ENCODE assay signal across 34 cellular contexts in genomic region chr20:44354979-44355502, GRCh38. TPM values are rescaled to one million over a fixed set of nuclear protein-coding genes. Genes with fewer than 3 reads are reported as not detected.
DNase-seq lines count a peak whose midpoint lies in the region; ATAC-seq and TF ChIP-seq lines count a peak whose summit lies in the region.
"Had no signal": no experiment of that assay in that cellular context is flagged by ENCODE, and none has a peak within 500 bp of the region (broad histone marks: within the 10 kb centered on the region; RNA-seq: fewer than 3 reads in every experiment).

No MANE protein-coding gene starts in this region.

- TF ChIP-seq EP300 in transverse colon (IDR thresholded peaks at IDR 0.05; ENCODE audit: low read depth) = no peak

- no peak for TF ChIP-seq CTCF in transverse colon (IDR thresholded peaks at IDR 0.05)

- no peaks in the 10 kb centered on the region for H3K36me3 Mint-ChIP-seq in stimulated activated effector memory CD8-positive, alpha-beta T cell treated with anti-CD3 and anti-CD28 coated beads, Interleukin-12 subunit alpha, Interleukin-12 subunit beta, amount 100 ng/mL, for 72 hours
- H3K36me3 Mint-ChIP-seq: CD4-positive, alpha-beta memory T cell had no signal

- peak; percentile 61 for DNase-seq in NCI-H146 (lab: John Stamatoyannopoulos, UW)
- no peak for DNase-seq in NCI-H146 treated with DMSO at 0.1 percent for 48 hours (lab: John Stamatoyannopoulos, UW; ENCODE audit: unreplicated experiment)
- peak; percentile 81 for DNase-seq in transverse colon
- DNase-seq in stimulated activated effector memory CD8-positive, alpha-beta T cell treated with anti-CD3 and anti-CD28 coated beads, Interleukin-12 subunit alpha, Interleukin-12 subunit beta, amount 100 ng/mL, for 72 hours (ENCODE audit: low spot score in 2 of 2) = no peak
- DNase-seq in NCI-H510A treated with DMSO at 0.1 percent for 48 hours (lab: John Stamatoyannopoulos, UW) = no peak
- DNase-seq: activated CD4-positive, alpha-beta T cell treated with anti-CD3 and anti-CD28 coated beads, Interleukin-2, amount 10 ng/mL, durations not matched to agents 24 days and 14 days; activated effector memory CD4-positive, alpha-beta T cell treated with anti-CD3 and anti-CD28 coated beads, Interleukin-2, amount 50 U/mL, for 16 hours; activated T-cell treated with anti-CD3 and anti-CD28 coated beads, Interleukin-2, amount 50 U/mL, for 1 hour; caudate nucleus; CD4-positive, alpha-beta memory T cell; DMS153; gastrocnemius medialis; GOT3; hypothalamus; left ventricle myocardium superior; midbrain; NCI-H1694; NCI-H510A; PC-9; SHP77; sigmoid colon; stimulated activated CD4-positive, alpha-beta T cell treated with anti-CD3 and anti-CD28 coated beads, Interleukin-15, amount 100 ng/mL, for 24 hours; stimulated activated naive CD8-positive, alpha-beta T cell treated with anti-CD3 and anti-CD28 coated beads, Interleukin-15, Interleukin-2, amounts not matched to agents 100 U/mL and 50 U/mL, for 24 hours; T1000 had no signal

- H3K4me3 Mint-ChIP-seq in stimulated activated effector memory CD8-positive, alpha-beta T cell treated with anti-CD3 and anti-CD28 coated beads, Interleukin-12 subunit alpha, Interleukin-12 subunit beta, amount 100 ng/mL, for 72 hours = no peak overlapping the region
- H3K4me3 Mint-ChIP-seq: activated CD4-positive, alpha-beta T cell treated with anti-CD3 and anti-CD28 coated beads, Interleukin-2, amount 10 ng/mL, durations not matched to agents 24 days and 14 days; CD4-positive, alpha-beta memory T cell; neural crest cell had no signal

- H3K9ac ChIP-seq in duodenal mucosa (ENCODE audit: low read depth in 1 of 2, low read length in 2 of 2) (peak overlapping the region; percentile 80 to 88), mucosa of rectum (ENCODE audit: low read depth in 1 of 2, low read length in 2 of 2) (peak overlapping the region; percentile 88 to 90)

- H3K36me3 ChIP-seq in duodenal mucosa (ENCODE audit: control insufficient read depth in 1 of 2, insufficient read depth in 2 of 2, low read length in 2 of 2) (peaks cover 0 to 4% of the 10 kb centered on the region in 2 donors), mucosa of rectum (ENCODE audit: control insufficient read depth in 2 of 2, insufficient read depth in 2 of 2, low read length in 2 of 2) (no peaks in the 10 kb centered on the region), transverse colon (no peaks in the 10 kb centered on the region)
- H3K36me3 ChIP-seq: gastrocnemius medialis, sigmoid colon, WERI-Rb-1 had no signal

- H3K27ac Mint-ChIP-seq in stimulated activated effector memory CD8-positive, alpha-beta T cell treated with anti-CD3 and anti-CD28 coated beads, Interleukin-12 subunit alpha, Interleukin-12 subunit beta, amount 100 ng/mL, for 72 hours = no peak overlapping the region
- H3K27ac Mint-ChIP-seq: activated CD4-positive, alpha-beta T cell treated with anti-CD3 and anti-CD28 coated beads, Interleukin-2, amount 10 ng/mL, durations not matched to agents 24 days and 14 days; CD4-positive, alpha-beta memory T cell had no signal

- WGBS in transverse colon (ENCODE audit: low coverage in 1 of 2), 2 donors = 45 to 55% methylated on average over 6 of the region's 6 CpGs

- H3K9me3 Mint-ChIP-seq in stimulated activated effector memory CD8-positive, alpha-beta T cell treated with anti-CD3 and anti-CD28 coated beads, Interleukin-12 subunit alpha, Interleukin-12 subunit beta, amount 100 ng/mL, for 72 hours = no peaks in the 10 kb centered on the region
- H3K9me3 Mint-ChIP-seq: activated CD4-positive, alpha-beta T cell treated with anti-CD3 and anti-CD28 coated beads, Interleukin-2, amount 10 ng/mL, durations not matched to agents 24 days and 14 days; CD4-positive, alpha-beta memory T cell had no signal

- ATAC-seq in GM18861 (IDR thresholded peaks at IDR 0.05; ENCODE audit: unreplicated experiment) = no peak
- no peak for ATAC-seq in stimulated activated effector memory CD8-positive, alpha-beta T cell treated with anti-CD3 and anti-CD28 coated beads, Interleukin-12 subunit alpha, Interleukin-12 subunit beta, amount 100 ng/mL, for 72 hours
- ATAC-seq: gastrocnemius medialis; left ventricle myocardium superior; stimulated activated naive CD8-positive, alpha-beta T cell treated with anti-CD3 and anti-CD28 coated beads, Interleukin-15, Interleukin-2, amounts not matched to agents 100 U/mL and 50 U/mL, for 24 hours had no signal

- no peaks in the 10 kb centered on the region for H3K27me3 ChIP-seq in duodenal mucosa (ENCODE audit: control insufficient read depth in 1 of 2, insufficient read depth in 2 of 2, low read length in 2 of 2)
- no peaks in the 10 kb centered on the region for H3K27me3 ChIP-seq in mucosa of rectum (ENCODE audit: control insufficient read depth in 2 of 2, insufficient read depth in 2 of 2, low read length in 2 of 2)
- H3K27me3 ChIP-seq in transverse colon = no peaks in the 10 kb centered on the region

- H3K27ac ChIP-seq in duodenal mucosa (ENCODE audit: low read depth, low read length) (peak overlapping the region; percentile 89), mucosa of rectum (ENCODE audit: low read depth in 2 of 2, low read length in 2 of 2) (peak overlapping the region; percentile 97), transverse colon (peak overlapping the region; percentile 88 to 95 (median 92))
- H3K27ac ChIP-seq: 22Rv1, gastrocnemius medialis, PC-9, WERI-Rb-1 had no signal

- no peaks in the 10 kb centered on the region for H3K4me1 Mint-ChIP-seq in stimulated activated effector memory CD8-positive, alpha-beta T cell treated with anti-CD3 and anti-CD28 coated beads, Interleukin-12 subunit alpha, Interleukin-12 subunit beta, amount 100 ng/mL, for 72 hours
- H3K4me1 Mint-ChIP-seq: activated CD4-positive, alpha-beta T cell treated with anti-CD3 and anti-CD28 coated beads, Interleukin-2, amount 10 ng/mL, durations not matched to agents 24 days and 14 days had no signal

- H3K4me3 ChIP-seq in duodenal mucosa (ENCODE audit: low read depth in 1 of 2, low read length in 2 of 2) (peak overlapping the region; percentile 84 to 87), mucosa of rectum (ENCODE audit: low read length in 2 of 2) (peak overlapping the region; percentile 85 to 89), transverse colon (peak overlapping the region in 3 of 4 donors; percentile 50 to 66 (median 57))
- H3K4me3 ChIP-seq: gastrocnemius medialis, PC-9 had no signal

- in situ Hi-C loops in transverse colon (cut with MboI; ENCODE audit: low pct_ligation_motif_present in 1 of 4, low pct_unique_long_range_greater_than_20kb in 1 of 4, low sequenced_read_pairs in 3 of 4) = no loop called here

- TF ChIP-seq POLR2A in transverse colon (IDR thresholded peaks at IDR 0.05) = no peak

- peaks cover 31% of the 10 kb centered on the region in 2 donors for H3K4me1 ChIP-seq in duodenal mucosa (ENCODE audit: control insufficient read depth in 1 of 2, insufficient read depth in 2 of 2, low read length in 2 of 2)
- peaks cover 28 to 45% of the 10 kb centered on the region in 2 donors for H3K4me1 ChIP-seq in mucosa of rectum (ENCODE audit: control insufficient read depth in 2 of 2, insufficient read depth in 2 of 2, low read length in 2 of 2)
- peaks cover 4 to 49% (median 20%) of the 10 kb centered on the region in 4 donors for H3K4me1 ChIP-seq in transverse colon
- H3K4me1 ChIP-seq: gastrocnemius medialis, sigmoid colon had no signal

- H3K9me3 ChIP-seq in duodenal mucosa (ENCODE audit: control insufficient read depth in 1 of 2, low read length in 2 of 2) = no peaks in the 10 kb centered on the region
- no peaks in the 10 kb centered on the region for H3K9me3 ChIP-seq in mucosa of rectum (ENCODE audit: control insufficient read depth in 2 of 2, low read length in 2 of 2)
- H3K9me3 ChIP-seq in transverse colon = no peaks in the 10 kb centered on the region
- H3K9me3 ChIP-seq: gastrocnemius medialis, sigmoid colon had no signal

- intact Hi-C loops in transverse colon (cut with DNase I; ENCODE audit: low total_unique reads) = no loop called here

RNA-seq across cellular contexts. Expression of gene HNF4A, which starts 0.5 kb away (rescaled TPM):
- 100 to 1,000 TPM; 173 to 471 (median 252) TPM for total RNA-seq in transverse colon
- total RNA-seq: activated CD4-positive, alpha-beta T cell treated with anti-CD3 and anti-CD28 coated beads, Interleukin-2, amount 10 ng/mL, durations not matched to agents 24 days and 14 days; activated CD8-positive, alpha-beta memory T cell treated with anti-CD3 and anti-CD28 coated beads for 36 hours; astrocyte; CD4-positive, alpha-beta memory T cell; left ventricle myocardium superior; neural crest cell had no signal

RNA-seq across cellular contexts. Expression of gene R3HDML, which starts 18.2 kb away (rescaled TPM):
- not detected for total RNA-seq in transverse colon
- total RNA-seq: activated CD4-positive, alpha-beta T cell treated with anti-CD3 and anti-CD28 coated beads, Interleukin-2, amount 10 ng/mL, durations not matched to agents 24 days and 14 days; activated CD8-positive, alpha-beta memory T cell treated with anti-CD3 and anti-CD28 coated beads for 36 hours; CD4-positive, alpha-beta memory T cell; G401; gastrocnemius medialis; HT1080; left ventricle myocardium superior; neural crest cell; PC-9; sigmoid colon had no signal

RNA-seq across cellular contexts. Expression of gene FITM2, which starts 44.0 kb away (rescaled TPM):
- total RNA-seq in transverse colon = 10 to 100 TPM in 2 of 4 donors, 1 to 10 TPM in 2; 4.1 to 12.4 (median 9.7) TPM

Comparison
In these comparisons a context has a peak if more than half of its experiments do, and no peak if none do; other contexts are left out.
1. DNase-seq: peak in NCI-H146 (single experiment) and transverse colon (single experiment); none in NCI-H146 treated with DMSO at 0.1 percent for 48 hours (single experiment), stimulated activated effector memory CD8-positive, alpha-beta T cell treated with anti-CD3 and anti-CD28 coated beads, Interleukin-12 subunit alpha, Interleukin-12 subunit beta, amount 100 ng/mL, for 72 hours (0 of 2) and NCI-H510A treated with DMSO at 0.1 percent for 48 hours (single experiment).
2. Peak in every context shown above with its lines, with median percentiles within 50 percentile points of each other: H3K27ac ChIP-seq and H3K4me3 ChIP-seq.